In genomic region chr17:67246398-67246647, GRCh38 we compare ENCODE assay signal across 1 cellular context.
TF ChIP-seq lines count a peak whose summit lies in the region.

No MANE protein-coding gene starts in this region.

TF ChIP-seq in HepG2, 621 proteins besides CTCF, POLR2A, EP300 and RAD21 (continued from another document and continues in another):
- TF ChIP-seq ZNF687 (CRISPR knock-in tag; IDR thresholded peaks at IDR 0.05) (no peak), MEF2D (CRISPR knock-in tag; IDR thresholded peaks at IDR 0.05) (no peak), KDM5A (IDR thresholded peaks at IDR 0.05; ENCODE audit: borderline replicate concordance, low read length) (peak; percentile 10; the same call in 1 of the 2 replicates), TSC22D2 (CRISPR knock-in tag; IDR thresholded peaks at IDR 0.05; ENCODE audit: borderline replicate concordance) (no peak), HDAC2 (CRISPR knock-in tag; IDR thresholded peaks at IDR 0.05) (no peak), HINFP (CRISPR knock-in tag; IDR thresholded peaks at IDR 0.05; ENCODE audit: low read depth) (0 out of 2 replicates have a peak, but pooled peaks have one; percentile 6), ZNF549 (CRISPR knock-in tag; IDR thresholded peaks at IDR 0.05) (no peak), NFE2L2 (IDR thresholded peaks at IDR 0.05; ENCODE audit: low read length) (no peak), ZNF75D (CRISPR knock-in tag; IDR thresholded peaks at IDR 0.05; ENCODE audit: borderline replicate concordance) (no peak), CENPT (CRISPR knock-in tag; IDR thresholded peaks at IDR 0.05; ENCODE audit: low read depth) (no peak), RFXAP (CRISPR knock-in tag; IDR thresholded peaks at IDR 0.05; ENCODE audit: borderline replicate concordance) (no peak), ZNF816 (CRISPR knock-in tag; IDR thresholded peaks at IDR 0.05; ENCODE audit: borderline replicate concordance) (no peak), ZHX2 (IDR thresholded peaks at IDR 0.05; ENCODE audit: low read depth) (0 out of 2 replicates have a peak, but pooled peaks have one; percentile 9), ZHX2 (CRISPR knock-in tag; IDR thresholded peaks at IDR 0.05; ENCODE audit: borderline replicate concordance) (no peak), ZNF362 (CRISPR knock-in tag; IDR thresholded peaks at IDR 0.05; ENCODE audit: borderline replicate concordance) (0 out of 2 replicates have a peak, but pooled peaks have one; percentile 16), U2AF1 (optimal IDR thresholded peaks at IDR 0.05; ENCODE audit: low read depth, low read length) (no peak), ZNF318 (CRISPR knock-in tag; IDR thresholded peaks at IDR 0.05) (no peak), TARDBP (CRISPR knock-in tag; IDR thresholded peaks at IDR 0.05) (no peak), BCL3 (CRISPR knock-in tag; IDR thresholded peaks at IDR 0.05) (no peak), ZNF775 (CRISPR knock-in tag; IDR thresholded peaks at IDR 0.05; ENCODE audit: borderline replicate concordance) (0 out of 2 replicates have a peak, but pooled peaks have one; percentile 14), MLLT10 (CRISPR knock-in tag; IDR thresholded peaks at IDR 0.05) (no peak), DZIP1 (CRISPR knock-in tag; IDR thresholded peaks at IDR 0.05) (no peak), ZBTB8A (CRISPR knock-in tag; IDR thresholded peaks at IDR 0.05; ENCODE audit: borderline replicate concordance, low read depth) (no peak)
